ENCODE assay signal across 30 cellular contexts in genomic region chr6:41058783-41059181, GRCh38. TPM values are rescaled to one million over a fixed set of nuclear protein-coding genes. Genes with fewer than 3 reads are reported as not detected.
DNase-seq lines count a peak whose midpoint lies in the region; ATAC-seq and TF ChIP-seq lines count a peak whose summit lies in the region.
"Had no signal": no experiment of that assay in that cellular context is flagged by ENCODE, and none has a peak within 500 bp of the region (broad histone marks: within the 10 kb centered on the region; RNA-seq: fewer than 3 reads in every experiment).

No MANE protein-coding gene starts in this region.

- 46% methylated on average over 2 of the region's 2 CpGs for WGBS in right cardiac atrium

- peaks cover 12 to 22% of the 10 kb centered on the region in 2 donors for H3K4me1 Mint-ChIP-seq in natural killer cell

- TF ChIP-seq POLR2A in erythroblast (IDR thresholded peaks at IDR 0.05; ENCODE audit: low read length): no peak

- H3K36me3 Mint-ChIP-seq in natural killer cell: no peaks in the 10 kb centered on the region

- ATAC-seq in right cardiac atrium: no peak
- ATAC-seq in natural killer cell: no peak
- ATAC-seq: effector memory CD8-positive, alpha-beta T cell; PC-3 had no signal

- H3K36me3 ChIP-seq in right atrium auricular region: peaks cover 13% of the 10 kb centered on the region
- peaks cover 6 to 7% of the 10 kb centered on the region in 2 donors for H3K36me3 ChIP-seq in stomach smooth muscle (ENCODE audit: control insufficient read depth in 2 of 2, insufficient read depth in 2 of 2, low read length in 2 of 2)
- H3K36me3 ChIP-seq: MG63, prostate gland had no signal

- intact Hi-C loops in cardiac septum (cut with DNase I) (no loop called here), right cardiac atrium (cut with DNase I) (no loop called here), natural killer cell (cut with micrococcal nuclease) (no loop called here)

- H3K4me3 ChIP-seq in right atrium auricular region (no peak overlapping the region), right cardiac atrium (ENCODE audit: low read length) (no peak overlapping the region), stomach smooth muscle (ENCODE audit: low read length in 2 of 2) (no peak overlapping the region)
- H3K4me3 ChIP-seq: coronary artery, MG63, prostate gland, skin epidermis, transverse colon had no signal

- no peak for TF ChIP-seq CTCF in right atrium auricular region (IDR thresholded peaks at IDR 0.05)
- no peak for TF ChIP-seq CTCF in natural killer cell (IDR thresholded peaks at IDR 0.05)

- H3K27me3 ChIP-seq in right atrium auricular region (no peaks in the 10 kb centered on the region), right cardiac atrium (ENCODE audit: control insufficient read depth, insufficient read depth) (no peaks in the 10 kb centered on the region), stomach smooth muscle (ENCODE audit: control insufficient read depth in 1 of 2, insufficient read depth in 2 of 2, low read length in 2 of 2) (no peaks in the 10 kb centered on the region)
- H3K27me3 ChIP-seq: MG63, transverse colon had no signal

- no peak overlapping the region for H3K4me3 Mint-ChIP-seq in natural killer cell
- H3K4me3 Mint-ChIP-seq: activated naive CD4-positive, alpha-beta T cell treated with anti-CD3 and anti-CD28 coated beads, Interleukin-2, amount 10 ng/mL, durations not matched to agents 7 days and 5 days; effector memory CD8-positive, alpha-beta T cell had no signal

- no peaks in the 10 kb centered on the region for H3K9me3 ChIP-seq in right atrium auricular region
- no peaks in the 10 kb centered on the region for H3K9me3 ChIP-seq in right cardiac atrium (ENCODE audit: control insufficient read depth, low read length)
- H3K9me3 ChIP-seq in stomach smooth muscle (ENCODE audit: control insufficient read depth in 2 of 2, low read length in 2 of 2): no peaks in the 10 kb centered on the region
- H3K9me3 ChIP-seq: MG63, prostate gland, transverse colon had no signal

- H3K27ac Mint-ChIP-seq in natural killer cell: peak overlapping the region; percentile 68 to 88
- H3K27ac Mint-ChIP-seq: activated naive CD4-positive, alpha-beta T cell treated with anti-CD3 and anti-CD28 coated beads, Interleukin-2, amount 10 ng/mL, durations not matched to agents 7 days and 5 days; effector memory CD8-positive, alpha-beta T cell had no signal

- H3K27ac ChIP-seq in right atrium auricular region: peak overlapping the region; percentile 84 to 94
- peak overlapping the region; percentile 82 for H3K27ac ChIP-seq in right cardiac atrium (ENCODE audit: low read length)
- peak overlapping the region; percentile 55 for H3K27ac ChIP-seq in stomach smooth muscle (ENCODE audit: low read length)
- H3K27ac ChIP-seq: coronary artery, prostate gland, skin epidermis, transverse colon had no signal

- no peaks in the 10 kb centered on the region for H3K9me3 Mint-ChIP-seq in natural killer cell
- H3K9me3 Mint-ChIP-seq: activated naive CD4-positive, alpha-beta T cell treated with anti-CD3 and anti-CD28 coated beads, Interleukin-2, amount 10 ng/mL, durations not matched to agents 7 days and 5 days; effector memory CD8-positive, alpha-beta T cell had no signal

- DNase-seq in right atrium auricular region (ENCODE audit: low spot score) (no peak), cardiac septum (ENCODE audit: low spot score) (no peak), right cardiac atrium (no peak), natural killer cell (no peak), NCI-H748 (lab: John Stamatoyannopoulos, UW; ENCODE audit: unreplicated experiment) (no peak), erythroblast (lab: John Stamatoyannopoulos, UW) (no peak)
- no peak for DNase-seq in stimulated activated CD4-positive, alpha-beta T cell treated with anti-CD3 and anti-CD28 coated beads, Interleukin-2, amount 100 ng/mL, for 48 hours
- DNase-seq: ACHN; activated CD4-positive, alpha-beta T cell treated with anti-CD3 and anti-CD28 coated beads, Interleukin-2, amount 50 U/mL, for 1 hour; activated naive CD4-positive, alpha-beta T cell treated with anti-CD3 and anti-CD28 coated beads, Interleukin-2, amount 10 ng/mL, durations not matched to agents 7 days and 5 days; effector memory CD8-positive, alpha-beta T cell; foreskin fibroblast; hypothalamus; KBM-7; MG63; NCI-H1930; NCI-H524; PC-3; stimulated activated CD8-positive, alpha-beta memory T cell treated with anti-CD3 and anti-CD28 coated beads, Interleukin-4, amount 100 ng/mL, for 48 hours; T-helper 9 cell; transverse colon had no signal

- no peak overlapping the region for H3K9ac ChIP-seq in stomach smooth muscle (ENCODE audit: low read length in 2 of 2)

- peaks cover 0 to 46% of the 10 kb centered on the region in 2 donors for H3K4me1 ChIP-seq in right atrium auricular region
- peaks cover 18% of the 10 kb centered on the region for H3K4me1 ChIP-seq in right cardiac atrium (ENCODE audit: control insufficient read depth, insufficient read depth, low read length)
- peaks cover 51% of the 10 kb centered on the region for H3K4me1 ChIP-seq in stomach smooth muscle (ENCODE audit: control insufficient read depth, insufficient read depth, low read length)
- H3K4me1 ChIP-seq: prostate gland had no signal

- no peaks in the 10 kb centered on the region for H3K27me3 Mint-ChIP-seq in natural killer cell (ENCODE audit: low read depth in 2 of 2)
- H3K27me3 Mint-ChIP-seq: activated naive CD4-positive, alpha-beta T cell treated with anti-CD3 and anti-CD28 coated beads, Interleukin-2, amount 10 ng/mL, durations not matched to agents 7 days and 5 days; effector memory CD8-positive, alpha-beta T cell had no signal

RNA-seq across cellular contexts. Expression of gene APOBEC2, which starts 5.8 kb away (rescaled TPM):
- 100 to 1,000 TPM; 130 to 245 TPM for total RNA-seq in right atrium auricular region
- total RNA-seq in cardiac septum: 174 TPM
- 100 to 1,000 TPM in 2 of 4 donors, 10 to 100 TPM in 2; 80.1 to 118 (median 91.6) TPM for total RNA-seq in right cardiac atrium
- polyA plus RNA-seq in right cardiac atrium: 137 TPM
- not detected for total RNA-seq in natural killer cell
- total RNA-seq: bronchial epithelial cell, HT-29, lower leg skin, mononuclear cell, PC-3, transverse colon had no signal
- polyA plus RNA-seq: BJ had no signal

RNA-seq across cellular contexts. Expression of gene OARD1, which starts 13.4 kb away (rescaled TPM):
- total RNA-seq in right atrium auricular region (10 to 100 TPM in 1 of 2 donors, 1 to 10 TPM in 1; 9.4 to 13.4 TPM), cardiac septum (15.4 TPM), right cardiac atrium (10 to 100 TPM; 15.1 to 23.7 (median 18.6) TPM), natural killer cell (10 to 100 TPM; 30.8 to 36.7 (median 35.5) TPM)
- polyA plus RNA-seq in right cardiac atrium: 27.8 TPM

RNA-seq across cellular contexts. Expression of gene NFYA, which starts 14.0 kb away (rescaled TPM):
- total RNA-seq in right atrium auricular region: 1 to 10 TPM; 8.2 to 9.9 TPM
- total RNA-seq in cardiac septum: 12.9 TPM
- total RNA-seq in right cardiac atrium: 10 to 100 TPM; 11.0 to 13.8 (median 11.8) TPM
- polyA plus RNA-seq in right cardiac atrium: 6.1 TPM
- 10 to 100 TPM; 27.5 to 33.1 (median 33.0) TPM for total RNA-seq in natural killer cell

RNA-seq across cellular contexts. Expression of gene TSPO2, which starts 16.5 kb away (rescaled TPM):
- total RNA-seq in right atrium auricular region (not detected), cardiac septum (not detected), right cardiac atrium (not detected), natural killer cell (not detected)
- not detected for polyA plus RNA-seq in right cardiac atrium
- total RNA-seq: bronchial epithelial cell, HT-29, lower leg skin, mononuclear cell, PC-3, prostate gland, transverse colon had no signal
- polyA plus RNA-seq: BJ had no signal

RNA-seq across cellular contexts. Expression of gene UNC5CL, which starts 19.8 kb away (rescaled TPM):
- under 1 TPM; 0.43 to 0.96 TPM for total RNA-seq in right atrium auricular region
- 1.0 TPM for total RNA-seq in cardiac septum
- total RNA-seq in right cardiac atrium: under 1 TPM; 0.46 to 0.85 (median 0.75) TPM
- polyA plus RNA-seq in right cardiac atrium: 0.68 TPM
- total RNA-seq in natural killer cell: 1 to 10 TPM; 2.1 to 5.3 (median 4.4) TPM
- polyA plus RNA-seq: BJ had no signal

Comparison
In these comparisons a context has a peak if more than half of its experiments do, and no peak if none do; other contexts are left out.
1. RNA of gene APOBEC2, which starts 5.8 kb away (total RNA-seq): 130 to 245 TPM in right atrium auricular region, 174 TPM in cardiac septum (single experiment) and 80.1 to 118 TPM in right cardiac atrium; not detected in natural killer cell; every median in the first group is over 10 times any median in the second.
2. Peak in every context shown above with its lines, with median percentiles within 50 percentile points of each other: H3K27ac ChIP-seq.